Comparison of ENCODE assay signal across 17 cellular contexts in genomic region chr12:33634544-33634943, GRCh38.
DNase-seq lines count a peak whose midpoint lies in the region; ATAC-seq and TF ChIP-seq lines count a peak whose summit lies in the region.
"Had no signal": no experiment of that assay in that cellular context is flagged by ENCODE, and none has a peak within 500 bp of the region (broad histone marks: within the 10 kb centered on the region; RNA-seq: fewer than 3 reads in every experiment).

No MANE protein-coding gene starts in this region.

- H3K4me3 Mint-ChIP-seq in activated CD4-positive, alpha-beta T cell treated with anti-CD3 and anti-CD28 coated beads, Interleukin-2, amount 10 ng/mL, durations not matched to agents 24 days and 14 days: no peak overlapping the region
- H3K4me3 Mint-ChIP-seq: activated CD4-positive, alpha-beta T cell treated with anti-CD3 and anti-CD28 coated beads for 36 hours; activated naive CD8-positive, alpha-beta T cell treated with anti-CD3 and anti-CD28 coated beads for 36 hours had no signal

- H3K27ac ChIP-seq in BLaER1 treated with 17β-estradiol and CSF1 and Interleukin-3, amounts not matched to agents 10 nM and 100 nM: peak overlapping the region in 8 of 11 experiments; percentile 16 to 67 (median 38); a peak in 11 of 22 replicates
- H3K27ac ChIP-seq in A673 (ENCODE audit: low read depth, low read length, poor library complexity, severe bottlenecking): no peak overlapping the region
- H3K27ac ChIP-seq: C4-2B, foreskin keratinocyte, sigmoid colon had no signal

- BruUV-seq in A673 (replicated peaks; lab: Mats Ljungman, UMichigan): no TSS peak

- no peak overlapping the region for H3K9ac ChIP-seq in BLaER1 treated with 17β-estradiol and CSF1 and Interleukin-3, amounts not matched to agents 10 nM and 100 nM

- POLR2A ChIA-PET in A673 (lab: Charles Lee; ENCODE audit: low non-redundant PET): no interaction called here

- H3K27me3 Mint-ChIP-seq in activated CD4-positive, alpha-beta T cell treated with anti-CD3 and anti-CD28 coated beads, Interleukin-2, amount 10 ng/mL, durations not matched to agents 24 days and 14 days: no peaks in the 10 kb centered on the region
- H3K27me3 Mint-ChIP-seq: activated CD4-positive, alpha-beta T cell treated with anti-CD3 and anti-CD28 coated beads for 36 hours; activated naive CD8-positive, alpha-beta T cell treated with anti-CD3 and anti-CD28 coated beads for 36 hours had no signal

- DNase-seq in NOMO-1 treated with dmso at 0.1 percent for 144 hours (lab: John Stamatoyannopoulos, UW; ENCODE audit: unreplicated experiment) (peak; percentile 52), A673 (ENCODE audit: low spot score) (no peak), MG63 (no peak)
- no peak for DNase-seq in activated CD4-positive, alpha-beta T cell treated with anti-CD3 and anti-CD28 coated beads, Interleukin-2, amount 10 ng/mL, durations not matched to agents 24 days and 14 days
- no peak for DNase-seq in activated T-cell treated with anti-CD3 and anti-CD28 coated beads, Interleukin-2, amount 50 U/mL, for 1 hour
- DNase-seq: activated CD4-positive, alpha-beta T cell treated with anti-CD3 and anti-CD28 coated beads for 36 hours; activated naive CD8-positive, alpha-beta T cell treated with anti-CD3 and anti-CD28 coated beads for 36 hours; foreskin keratinocyte; hippocampal formation; left ventricle myocardium superior; NCI-H1694; sigmoid colon had no signal

- H3K4me2 ChIP-seq in BLaER1 treated with 17β-estradiol and CSF1 and Interleukin-3, amounts not matched to agents 10 nM and 100 nM: peak overlapping the region; percentile 22 to 75 (median 63)

- H3K4me3 ChIP-seq in BLaER1 treated with 17β-estradiol and CSF1 and Interleukin-3, amounts not matched to agents 10 nM and 100 nM: no peak overlapping the region
- H3K4me3 ChIP-seq in A673 (ENCODE audit: low read depth, low read length, poor library complexity, severe bottlenecking) (no peak overlapping the region), MG63 (no peak overlapping the region)
- H3K4me3 ChIP-seq: sigmoid colon had no signal

- H4K20me1 ChIP-seq in BLaER1 treated with 17β-estradiol and CSF1 and Interleukin-3, amounts not matched to agents 10 nM and 100 nM: no peaks in the 10 kb centered on the region

- H3K4me1 Mint-ChIP-seq in activated CD4-positive, alpha-beta T cell treated with anti-CD3 and anti-CD28 coated beads, Interleukin-2, amount 10 ng/mL, durations not matched to agents 24 days and 14 days: no peaks in the 10 kb centered on the region
- H3K4me1 Mint-ChIP-seq: activated CD4-positive, alpha-beta T cell treated with anti-CD3 and anti-CD28 coated beads for 36 hours had no signal

- H3K4me1 ChIP-seq in BLaER1 treated with 17β-estradiol and CSF1 and Interleukin-3, amounts not matched to agents 10 nM and 100 nM: peaks cover 11 to 16% (median 12%) of the 10 kb centered on the region in 10 experiments; a peak in 19 of 20 replicates
- H3K4me1 ChIP-seq in A673 (ENCODE audit: insufficient read depth, low read length, poor library complexity, severe bottlenecking): no peaks in the 10 kb centered on the region
- H3K4me1 ChIP-seq: foreskin keratinocyte, sigmoid colon had no signal

- intact Hi-C loops in A673 (cut with micrococcal nuclease; ENCODE audit: unreplicated experiment): no loop called here
- intact Hi-C loops in activated CD4-positive, alpha-beta T cell treated with anti-CD3 and anti-CD28 coated beads, Interleukin-2, amount 10 ng/mL, durations not matched to agents 24 days and 14 days (cut with micrococcal nuclease): no loop called here

- no peaks in the 10 kb centered on the region for H3K36me3 ChIP-seq in BLaER1 treated with 17β-estradiol and CSF1 and Interleukin-3, amounts not matched to agents 10 nM and 100 nM
- H3K36me3 ChIP-seq in A673 (ENCODE audit: insufficient read depth, low read length, poor library complexity, severe bottlenecking): no peaks in the 10 kb centered on the region
- no peaks in the 10 kb centered on the region for H3K36me3 ChIP-seq in MG63
- H3K36me3 ChIP-seq: sigmoid colon had no signal

- H3K27me3 ChIP-seq in BLaER1 treated with 17β-estradiol and CSF1 and Interleukin-3, amounts not matched to agents 10 nM and 100 nM: no peaks in the 10 kb centered on the region
- H3K27me3 ChIP-seq in A673 (replicated peaks; ENCODE audit: insufficient read depth, low read depth, low read length, poor library complexity) (no peaks in the 10 kb centered on the region), MG63 (no peaks in the 10 kb centered on the region)
- H3K27me3 ChIP-seq: foreskin keratinocyte, sigmoid colon had no signal

- H3K36me3 Mint-ChIP-seq in activated CD4-positive, alpha-beta T cell treated with anti-CD3 and anti-CD28 coated beads, Interleukin-2, amount 10 ng/mL, durations not matched to agents 24 days and 14 days (ENCODE audit: low read depth): no peaks in the 10 kb centered on the region
- H3K36me3 Mint-ChIP-seq: activated naive CD8-positive, alpha-beta T cell treated with anti-CD3 and anti-CD28 coated beads for 36 hours had no signal

- CTCF ChIA-PET in A673 (lab: Charles Lee): no interaction called here

- no peaks in the 10 kb centered on the region for H3K9me3 Mint-ChIP-seq in activated CD4-positive, alpha-beta T cell treated with anti-CD3 and anti-CD28 coated beads, Interleukin-2, amount 10 ng/mL, durations not matched to agents 24 days and 14 days
- H3K9me3 Mint-ChIP-seq: activated naive CD8-positive, alpha-beta T cell treated with anti-CD3 and anti-CD28 coated beads for 36 hours had no signal

- no peak for TF ChIP-seq CTCF in A673 (conservative IDR thresholded peaks at IDR 0.05; ENCODE audit: low read depth, low read length)

- no peak overlapping the region for H3K27ac Mint-ChIP-seq in activated CD4-positive, alpha-beta T cell treated with anti-CD3 and anti-CD28 coated beads, Interleukin-2, amount 10 ng/mL, durations not matched to agents 24 days and 14 days
- H3K27ac Mint-ChIP-seq: activated CD4-positive, alpha-beta T cell treated with anti-CD3 and anti-CD28 coated beads for 36 hours; activated naive CD8-positive, alpha-beta T cell treated with anti-CD3 and anti-CD28 coated beads for 36 hours had no signal

- peaks cover 0 to 10% (median 3%) of the 10 kb centered on the region in 11 experiments; a peak in 5 of 22 replicates for H3K9me3 ChIP-seq in BLaER1 treated with 17β-estradiol and CSF1 and Interleukin-3, amounts not matched to agents 10 nM and 100 nM (replicated peaks in 1 of 11)
- H3K9me3 ChIP-seq in A673 (ENCODE audit: low read depth, low read length, poor library complexity, severe bottlenecking) (peaks cover 6% of the 10 kb centered on the region), MG63 (no peaks in the 10 kb centered on the region)
- H3K9me3 ChIP-seq: sigmoid colon had no signal

- ATAC-seq in GM19395 (IDR thresholded peaks at IDR 0.05; ENCODE audit: unreplicated experiment) (peak; percentile 46), HG02981 (IDR thresholded peaks at IDR 0.05; ENCODE audit: unreplicated experiment) (peak; percentile 75)
- ATAC-seq: activated CD4-positive, alpha-beta T cell treated with anti-CD3 and anti-CD28 coated beads for 36 hours; foreskin keratinocyte; left ventricle myocardium superior; Right ventricle myocardium inferior had no signal
